ENCODE assay signal across 1 cellular context in the genomic region with DNA sequence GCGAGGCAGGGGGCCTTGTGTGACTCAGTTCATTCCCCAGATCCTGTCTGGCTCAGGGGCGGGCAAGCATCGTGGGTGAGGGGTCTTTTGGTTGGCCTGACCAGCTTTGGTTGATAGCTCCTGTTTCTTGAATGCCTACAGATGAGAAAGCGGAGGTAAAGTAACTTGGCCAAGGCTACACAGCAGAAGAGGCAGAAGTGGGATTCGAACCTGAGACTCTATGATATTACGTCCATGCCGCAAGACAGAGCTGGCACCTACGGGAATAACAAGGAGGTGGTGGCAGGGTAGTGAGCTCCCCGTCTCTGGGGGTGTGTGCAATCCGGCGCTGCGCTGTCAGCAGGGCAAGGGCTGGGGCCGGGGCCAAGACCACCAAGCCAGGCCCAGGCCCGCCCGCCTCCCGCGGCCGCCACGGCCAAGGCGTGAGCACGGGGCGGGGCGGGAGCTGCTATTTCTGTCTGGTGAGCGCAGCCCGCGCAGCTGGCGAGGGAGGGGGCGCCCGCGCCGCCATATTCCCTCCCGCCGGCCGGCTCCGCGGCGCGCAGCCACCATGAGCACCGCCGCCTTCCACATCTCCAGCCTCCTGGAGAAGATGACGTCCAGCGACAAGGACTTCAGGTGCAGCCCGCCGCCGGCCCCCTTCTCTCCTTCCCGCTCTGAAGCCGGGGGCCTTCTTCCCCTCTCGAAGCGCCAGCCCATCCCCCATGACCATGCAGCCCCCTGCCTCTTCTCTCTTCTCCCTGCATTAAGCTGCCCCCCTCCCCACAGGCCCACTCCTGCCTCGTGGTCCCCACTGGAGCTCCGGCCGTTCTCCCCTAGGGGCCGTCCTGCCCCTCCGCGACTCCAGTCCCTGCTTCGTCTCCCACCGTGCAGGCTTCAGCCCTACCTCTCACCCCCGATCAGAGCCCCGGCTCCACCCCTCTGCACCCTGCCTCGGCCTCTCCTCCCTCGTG.
TF ChIP-seq lines count a peak whose summit lies in the region.

CAND2 (plus strand) TSS at position 510 of the 953 bp plus-strand sequence; CDS start at position 551, 41 bp downstream.

TF ChIP-seq in K562, 482 proteins besides CTCF, POLR2A, EP300 and RAD21 (continued from another document and continues in another):
- TF ChIP-seq MEF2A (IDR thresholded peaks at IDR 0.05; ENCODE audit: control insufficient read depth, low read depth, low read length) (peak; percentile 96), ZNF3 (CRISPR knock-in tag; IDR thresholded peaks at IDR 0.05) (no peak), RBM15 (IDR thresholded peaks at IDR 0.05; ENCODE audit: insufficient read depth, low read length) (no peak), HNRNPH1 (optimal IDR thresholded peaks at IDR 0.05; ENCODE audit: low read depth, low read length) (no peak), BRF1 (IDR thresholded peaks at IDR 0.05; ENCODE audit: borderline replicate concordance, extremely low read depth, insufficient read length) (no peak), ZNF707 (CRISPR knock-in tag; conservative IDR thresholded peaks at IDR 0.05) (no peak), CEBPB (tag; IDR thresholded peaks at IDR 0.05) (0 out of 2 replicates have a peak, but pooled peaks have one; percentile 26), BRD4 (IDR thresholded peaks at IDR 0.05) (no peak), ZKSCAN1 (IDR thresholded peaks at IDR 0.05; ENCODE audit: low read depth, low read length) (no peak), CCAR2 (IDR thresholded peaks at IDR 0.05; ENCODE audit: low read depth, low read length) (no peak), ZNF184 (CRISPR knock-in tag; IDR thresholded peaks at IDR 0.05) (no peak), MECOM (CRISPR knock-in tag; IDR thresholded peaks at IDR 0.05) (no peak), SMARCA5 (IDR thresholded peaks at IDR 0.05) (no peak), RBBP5 (IDR thresholded peaks at IDR 0.05; ENCODE audit: borderline replicate concordance, insufficient read depth, low read length, poor library complexity, severe bottlenecking) (peak; percentile 68), CTCFL (IDR thresholded peaks at IDR 0.05; ENCODE audit: borderline replicate concordance, insufficient read depth, low read depth, low read length, poor library complexity, severe bottlenecking) (no peak), RFX1 (IDR thresholded peaks at IDR 0.05) (no peak), ARID4B (CRISPR knock-in tag; IDR thresholded peaks at IDR 0.05) (peak; percentile 75), TEAD4 (IDR thresholded peaks at IDR 0.05; ENCODE audit: low read length) (no peak), TEAD4 (CRISPR knock-in tag; IDR thresholded peaks at IDR 0.05; ENCODE audit: borderline replicate concordance) (peak; percentile 18; the same call in 1 of the 2 replicates), KAT8 (IDR thresholded peaks at IDR 0.05; ENCODE audit: low read depth) (no peak), MAZ (CRISPR knock-in tag; conservative IDR thresholded peaks at IDR 0.05 in 1 of 2, IDR thresholded peaks at IDR 0.05 in 1 of 2) (peak; percentile 94 to 97), ZBTB49 (CRISPR knock-in tag; IDR thresholded peaks at IDR 0.05; ENCODE audit: borderline replicate concordance) (no peak), TRIM25 (IDR thresholded peaks at IDR 0.05; ENCODE audit: borderline replicate concordance) (no peak), ELF2 (CRISPR knock-in tag; IDR thresholded peaks at IDR 0.05) (no peak), DMBX1 (CRISPR knock-in tag; IDR thresholded peaks at IDR 0.05; ENCODE audit: borderline replicate concordance) (no peak)
- TF ChIP-seq, protein P1, sequence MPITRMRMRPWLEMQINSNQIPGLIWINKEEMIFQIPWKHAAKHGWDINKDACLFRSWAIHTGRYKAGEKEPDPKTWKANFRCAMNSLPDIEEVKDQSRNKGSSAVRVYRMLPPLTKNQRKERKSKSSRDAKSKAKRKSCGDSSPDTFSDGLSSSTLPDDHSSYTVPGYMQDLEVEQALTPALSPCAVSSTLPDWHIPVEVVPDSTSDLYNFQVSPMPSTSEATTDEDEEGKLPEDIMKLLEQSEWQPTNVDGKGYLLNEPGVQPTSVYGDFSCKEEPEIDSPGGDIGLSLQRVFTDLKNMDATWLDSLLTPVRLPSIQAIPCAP (CRISPR knock-in tag; IDR thresholded peaks at IDR 0.05; ENCODE audit: borderline replicate concordance) = 0 out of 2 replicates have a peak, but pooled peaks have one; percentile 61
- TF ChIP-seq, protein P2, sequence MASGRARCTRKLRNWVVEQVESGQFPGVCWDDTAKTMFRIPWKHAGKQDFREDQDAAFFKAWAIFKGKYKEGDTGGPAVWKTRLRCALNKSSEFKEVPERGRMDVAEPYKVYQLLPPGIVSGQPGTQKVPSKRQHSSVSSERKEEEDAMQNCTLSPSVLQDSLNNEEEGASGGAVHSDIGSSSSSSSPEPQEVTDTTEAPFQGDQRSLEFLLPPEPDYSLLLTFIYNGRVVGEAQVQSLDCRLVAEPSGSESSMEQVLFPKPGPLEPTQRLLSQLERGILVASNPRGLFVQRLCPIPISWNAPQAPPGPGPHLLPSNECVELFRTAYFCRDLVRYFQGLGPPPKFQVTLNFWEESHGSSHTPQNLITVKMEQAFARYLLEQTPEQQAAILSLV (tag; IDR thresholded peaks at IDR 0.05) = no peak
- TF ChIP-seq, protein P3, sequence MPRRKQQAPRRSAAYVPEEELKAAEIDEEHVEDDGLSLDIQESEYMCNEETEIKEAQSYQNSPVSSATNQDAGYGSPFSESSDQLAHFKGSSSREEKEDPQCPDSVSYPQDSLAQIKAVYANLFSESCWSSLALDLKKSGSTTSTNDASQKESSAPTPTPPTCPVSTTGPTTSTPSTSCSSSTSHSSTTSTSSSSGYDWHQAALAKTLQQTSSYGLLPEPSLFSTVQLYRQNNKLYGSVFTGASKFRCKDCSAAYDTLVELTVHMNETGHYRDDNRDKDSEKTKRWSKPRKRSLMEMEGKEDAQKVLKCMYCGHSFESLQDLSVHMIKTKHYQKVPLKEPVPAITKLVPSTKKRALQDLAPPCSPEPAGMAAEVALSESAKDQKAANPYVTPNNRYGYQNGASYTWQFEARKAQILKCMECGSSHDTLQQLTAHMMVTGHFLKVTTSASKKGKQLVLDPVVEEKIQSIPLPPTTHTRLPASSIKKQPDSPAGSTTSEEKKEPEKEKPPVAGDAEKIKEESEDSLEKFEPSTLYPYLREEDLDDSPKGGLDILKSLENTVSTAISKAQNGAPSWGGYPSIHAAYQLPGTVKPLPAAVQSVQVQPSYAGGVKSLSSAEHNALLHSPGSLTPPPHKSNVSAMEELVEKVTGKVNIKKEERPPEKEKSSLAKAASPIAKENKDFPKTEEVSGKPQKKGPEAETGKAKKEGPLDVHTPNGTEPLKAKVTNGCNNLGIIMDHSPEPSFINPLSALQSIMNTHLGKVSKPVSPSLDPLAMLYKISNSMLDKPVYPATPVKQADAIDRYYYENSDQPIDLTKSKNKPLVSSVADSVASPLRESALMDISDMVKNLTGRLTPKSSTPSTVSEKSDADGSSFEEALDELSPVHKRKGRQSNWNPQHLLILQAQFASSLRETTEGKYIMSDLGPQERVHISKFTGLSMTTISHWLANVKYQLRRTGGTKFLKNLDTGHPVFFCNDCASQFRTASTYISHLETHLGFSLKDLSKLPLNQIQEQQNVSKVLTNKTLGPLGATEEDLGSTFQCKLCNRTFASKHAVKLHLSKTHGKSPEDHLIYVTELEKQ (CRISPR knock-in tag; IDR thresholded peaks at IDR 0.05) = no peak
- TF ChIP-seq, protein P4, sequence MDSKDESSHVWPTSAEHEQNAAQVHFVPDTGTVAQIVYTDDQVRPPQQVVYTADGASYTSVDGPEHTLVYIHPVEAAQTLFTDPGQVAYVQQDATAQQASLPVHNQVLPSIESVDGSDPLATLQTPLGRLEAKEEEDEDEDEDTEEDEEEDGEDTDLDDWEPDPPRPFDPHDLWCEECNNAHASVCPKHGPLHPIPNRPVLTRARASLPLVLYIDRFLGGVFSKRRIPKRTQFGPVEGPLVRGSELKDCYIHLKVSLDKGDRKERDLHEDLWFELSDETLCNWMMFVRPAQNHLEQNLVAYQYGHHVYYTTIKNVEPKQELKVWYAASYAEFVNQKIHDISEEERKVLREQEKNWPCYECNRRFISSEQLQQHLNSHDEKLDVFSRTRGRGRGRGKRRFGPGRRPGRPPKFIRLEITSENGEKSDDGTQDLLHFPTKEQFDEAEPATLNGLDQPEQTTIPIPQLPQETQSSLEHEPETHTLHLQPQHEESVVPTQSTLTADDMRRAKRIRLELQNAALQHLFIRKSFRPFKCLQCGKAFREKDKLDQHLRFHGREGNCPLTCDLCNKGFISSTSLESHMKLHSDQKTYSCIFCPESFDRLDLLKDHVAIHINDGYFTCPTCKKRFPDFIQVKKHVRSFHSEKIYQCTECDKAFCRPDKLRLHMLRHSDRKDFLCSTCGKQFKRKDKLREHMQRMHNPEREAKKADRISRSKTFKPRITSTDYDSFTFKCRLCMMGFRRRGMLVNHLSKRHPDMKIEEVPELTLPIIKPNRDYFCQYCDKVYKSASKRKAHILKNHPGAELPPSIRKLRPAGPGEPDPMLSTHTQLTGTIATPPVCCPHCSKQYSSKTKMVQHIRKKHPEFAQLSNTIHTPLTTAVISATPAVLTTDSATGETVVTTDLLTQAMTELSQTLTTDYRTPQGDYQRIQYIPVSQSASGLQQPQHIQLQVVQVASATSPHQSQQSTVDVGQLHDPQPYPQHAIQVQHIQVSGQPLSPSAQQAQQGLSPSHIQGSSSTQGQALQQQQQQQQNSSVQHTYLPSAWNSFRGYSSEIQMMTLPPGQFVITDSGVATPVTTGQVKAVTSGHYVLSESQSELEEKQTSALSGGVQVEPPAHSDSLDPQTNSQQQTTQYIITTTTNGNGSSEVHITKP (IDR thresholded peaks at IDR 0.05; ENCODE audit: partially characterized antibody) = no peak
